16 cellular contexts compared by ENCODE assay signal in the genomic region with DNA sequence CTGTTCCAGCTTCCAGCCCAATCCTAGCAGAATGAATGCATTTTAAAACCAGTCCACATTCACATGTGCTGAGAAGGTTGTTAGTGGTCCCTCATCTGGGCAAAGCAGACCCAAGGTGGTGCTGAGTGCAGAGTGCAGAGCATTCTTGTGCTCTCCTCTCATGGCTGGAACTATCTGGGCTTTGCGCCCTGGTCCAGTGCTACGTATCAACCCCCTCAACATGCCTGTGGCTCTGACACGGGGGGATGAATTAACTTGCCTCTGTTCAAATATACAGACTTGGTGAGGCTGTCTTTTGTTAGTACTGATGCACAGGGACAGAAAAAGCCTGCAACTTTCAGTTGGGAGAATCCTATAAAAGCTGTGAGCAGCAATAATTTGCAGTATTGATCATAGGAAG. TPM values are rescaled to one million over a fixed set of nuclear protein-coding genes. Genes with fewer than 3 reads are reported as not detected.
DNase-seq lines count a peak whose midpoint lies in the region; ATAC-seq and TF ChIP-seq lines count a peak whose summit lies in the region.
"Had no signal": no experiment of that assay in that cellular context is flagged by ENCODE, and none has a peak within 500 bp of the region (broad histone marks: within the 10 kb centered on the region; RNA-seq: fewer than 3 reads in every experiment).

No MANE protein-coding gene starts in this region.

- H3K27ac Mint-ChIP-seq in CD4-positive, alpha-beta T cell, result peak overlapping the region; percentile 88
- H3K27ac Mint-ChIP-seq: B cell had no signal

- no peak for TF ChIP-seq EP300 in esophagus muscularis mucosa (IDR thresholded peaks at IDR 0.05)

- H3K9me2 ChIP-seq in OCI-LY1 (ENCODE audit: low read depth, low read length), result no peaks in the 10 kb centered on the region

- intact Hi-C loops in CD4-positive, alpha-beta T cell (cut with DNase I, micrococcal nuclease), result no loop called here
- intact Hi-C loops in esophagus muscularis mucosa (cut with DNase I), result no loop called here
- intact Hi-C loops in gastrocnemius medialis (cut with DNase I; ENCODE audit: low total_unique reads), result loop anchor here (5.0 kb wide), 2 partner anchors 44 to 76 kb away; partner anchors contain the start of gene PANK2

- CTCF ChIA-PET in CD4-positive, alpha-beta T cell (lab: Charles Lee), result no interaction called here

- no peaks in the 10 kb centered on the region for H4K20me1 ChIP-seq in OCI-LY1 (ENCODE audit: insufficient read depth, low read length)

- no peak overlapping the region for H3K9ac ChIP-seq in OCI-LY1 (ENCODE audit: low read length)

- TF ChIP-seq CTCF in CD4-positive, alpha-beta T cell (IDR thresholded peaks at IDR 0.05), result no peak
- TF ChIP-seq CTCF in OCI-LY1 (IDR thresholded peaks at IDR 0.05; ENCODE audit: low read length) (no peak), esophagus muscularis mucosa (IDR thresholded peaks at IDR 0.05) (no peak), gastrocnemius medialis (IDR thresholded peaks at IDR 0.05 in 4 of 5, conservative IDR thresholded peaks at IDR 0.05 in 1 of 5) (no peak)

- no peak overlapping the region for H3K27ac ChIP-seq in CD4-positive, alpha-beta T cell (ENCODE audit: low read depth, low read length)
- H3K27ac ChIP-seq in OCI-LY1 (ENCODE audit: low read depth, low read length, poor library complexity, severe bottlenecking), result peak overlapping the region; percentile 89
- H3K27ac ChIP-seq in esophagus muscularis mucosa (replicated peaks in 1 of 4), result peak overlapping the region; percentile 68 to 73 (median 70)
- peak overlapping the region in 3 of 4 donors; percentile 68 to 76 (median 70) for H3K27ac ChIP-seq in gastrocnemius medialis

- H3K79me2 ChIP-seq in OCI-LY1 (ENCODE audit: insufficient read depth, low read length), result no peaks in the 10 kb centered on the region

- H3K4me3 ChIP-seq in OCI-LY1 (ENCODE audit: low read depth, low read length, poor library complexity, severe bottlenecking), result no peak overlapping the region
- H3K4me3 ChIP-seq in esophagus muscularis mucosa, result peak overlapping the region in 2 of 4 donors; percentile 52 to 53
- peak overlapping the region in 2 of 4 donors; percentile 54 to 70 for H3K4me3 ChIP-seq in gastrocnemius medialis

- H3F3A ChIP-seq in OCI-LY1 (ENCODE audit: insufficient read depth, low read length), result 0 out of 2 replicates have a peak, but pooled peaks cover 8% of the 10 kb centered on the region

- ATAC-seq in CD4-positive, alpha-beta T cell (ENCODE audit: poor library complexity), result no peak
- ATAC-seq in gastrocnemius medialis (no peak), GM19023 (IDR thresholded peaks at IDR 0.05; ENCODE audit: unreplicated experiment) (no peak), HG03354 (IDR thresholded peaks at IDR 0.05; ENCODE audit: poor library complexity, severe bottlenecking, unreplicated experiment) (no peak)
- ATAC-seq: activated CD4-positive, CD25-positive, alpha-beta regulatory T cell treated with anti-CD3 and anti-CD28 coated beads, Interleukin-2, amount 50 U/mL, for 24 hours; activated naive CD4-positive, alpha-beta T cell treated with anti-CD3 and anti-CD28 coated beads, Interleukin-2, amount 50 U/mL, for 72 hours had no signal

- peaks cover 13% of the 10 kb centered on the region for H3K36me3 Mint-ChIP-seq in CD4-positive, alpha-beta T cell (ENCODE audit: low read depth)

- no peaks in the 10 kb centered on the region for H3K27me3 Mint-ChIP-seq in CD4-positive, alpha-beta T cell
- H3K27me3 Mint-ChIP-seq: B cell, progenitor cell of endocrine pancreas had no signal

- H3K27me3 ChIP-seq in CD4-positive, alpha-beta T cell (ENCODE audit: control insufficient read depth, insufficient read depth, low read length), result no peaks in the 10 kb centered on the region
- H3K27me3 ChIP-seq in OCI-LY1 (ENCODE audit: insufficient read depth, low read length) (no peaks in the 10 kb centered on the region), esophagus muscularis mucosa (no peaks in the 10 kb centered on the region), gastrocnemius medialis (no peaks in the 10 kb centered on the region)

- no peak overlapping the region for H2AFZ ChIP-seq in OCI-LY1 (ENCODE audit: low read length)

- H3K9me3 ChIP-seq in CD4-positive, alpha-beta T cell (ENCODE audit: control insufficient read depth, low read length), result no peaks in the 10 kb centered on the region
- no peaks in the 10 kb centered on the region for H3K9me3 ChIP-seq in OCI-LY1 (ENCODE audit: low read length)
- no peaks in the 10 kb centered on the region for H3K9me3 ChIP-seq in esophagus muscularis mucosa
- no peaks in the 10 kb centered on the region for H3K9me3 ChIP-seq in gastrocnemius medialis

- H3K4me1 ChIP-seq in OCI-LY1 (ENCODE audit: insufficient read depth, low read length, severe bottlenecking) (peaks cover 91% of the 10 kb centered on the region), esophagus muscularis mucosa (peaks cover 41 to 77% (median 68%) of the 10 kb centered on the region in 4 donors), gastrocnemius medialis (peaks cover 48 to 56% of the 10 kb centered on the region in 2 donors)

- H3K36me3 ChIP-seq in OCI-LY1 (ENCODE audit: insufficient read depth, low read length) (no peaks in the 10 kb centered on the region), esophagus muscularis mucosa (peaks cover 0 to 10% (median 0%) of the 10 kb centered on the region in 4 donors), gastrocnemius medialis (no peaks in the 10 kb centered on the region)

- peaks cover 61% of the 10 kb centered on the region for H3K4me1 Mint-ChIP-seq in CD4-positive, alpha-beta T cell (ENCODE audit: low read depth)

- POLR2A ChIA-PET in CD4-positive, alpha-beta T cell (lab: Charles Lee), result interaction anchor here (1.5 kb wide), 1 partner anchor 154 kb away, joined by 4 read pairs; no protein-coding TSS in a partner anchor

- H3K4me3 Mint-ChIP-seq in CD4-positive, alpha-beta T cell, result no peak overlapping the region
- H3K4me3 Mint-ChIP-seq: B cell had no signal

- no peak overlapping the region for H3K4me2 ChIP-seq in OCI-LY1 (ENCODE audit: low read length)

- no peak for TF ChIP-seq POLR2A in esophagus muscularis mucosa (IDR thresholded peaks at IDR 0.05; ENCODE audit: low read depth)
- TF ChIP-seq POLR2A in gastrocnemius medialis (IDR thresholded peaks at IDR 0.05), result no peak

- in situ Hi-C loops in gastrocnemius medialis (cut with MboI; ENCODE audit: low sequenced_read_pairs in 4 of 4), result no loop called here

- 43% methylated on average over 3 of the region's 3 CpGs for WGBS in esophagus muscularis mucosa

- no peaks in the 10 kb centered on the region for H3K9me3 Mint-ChIP-seq in CD4-positive, alpha-beta T cell
- H3K9me3 Mint-ChIP-seq: activated naive CD4-positive, alpha-beta T cell treated with anti-CD3 and anti-CD28 coated beads, Interleukin-2, amount 50 U/mL, for 72 hours had no signal

- no peak for DNase-seq in CD4-positive, alpha-beta T cell
- DNase-seq in esophagus muscularis mucosa (ENCODE audit: extremely low spot score) (no peak), gastrocnemius medialis (no peak), NCI-H146 treated with DMSO at 0.1 percent for 48 hours (lab: John Stamatoyannopoulos, UW; ENCODE audit: unreplicated experiment) (no peak), NCI-H748 treated with DMSO at 0.1 percent for 48 hours (lab: John Stamatoyannopoulos, UW) (no peak)
- DNase-seq: activated CD8-positive, alpha-beta memory T cell treated with anti-CD3 and anti-CD28 coated beads, Interleukin-2, amount 50 U/mL, for 4 hours; hippocampal formation; NCI-H1048; NCI-H2107 had no signal

RNA-seq across cellular contexts. Expression of gene PANK2, which starts 42.5 kb away (rescaled TPM):
- 10 to 100 TPM; 49.0 to 51.1 TPM for total RNA-seq in CD4-positive, alpha-beta T cell
- total RNA-seq in esophagus muscularis mucosa, result 10 to 100 TPM; 42.8 to 52.1 (median 46.6) TPM
- 10 to 100 TPM; 18.2 to 25.8 (median 23.5) TPM for total RNA-seq in gastrocnemius medialis
